Comparison of ENCODE assay signal across 8 cellular contexts in the genomic region with DNA sequence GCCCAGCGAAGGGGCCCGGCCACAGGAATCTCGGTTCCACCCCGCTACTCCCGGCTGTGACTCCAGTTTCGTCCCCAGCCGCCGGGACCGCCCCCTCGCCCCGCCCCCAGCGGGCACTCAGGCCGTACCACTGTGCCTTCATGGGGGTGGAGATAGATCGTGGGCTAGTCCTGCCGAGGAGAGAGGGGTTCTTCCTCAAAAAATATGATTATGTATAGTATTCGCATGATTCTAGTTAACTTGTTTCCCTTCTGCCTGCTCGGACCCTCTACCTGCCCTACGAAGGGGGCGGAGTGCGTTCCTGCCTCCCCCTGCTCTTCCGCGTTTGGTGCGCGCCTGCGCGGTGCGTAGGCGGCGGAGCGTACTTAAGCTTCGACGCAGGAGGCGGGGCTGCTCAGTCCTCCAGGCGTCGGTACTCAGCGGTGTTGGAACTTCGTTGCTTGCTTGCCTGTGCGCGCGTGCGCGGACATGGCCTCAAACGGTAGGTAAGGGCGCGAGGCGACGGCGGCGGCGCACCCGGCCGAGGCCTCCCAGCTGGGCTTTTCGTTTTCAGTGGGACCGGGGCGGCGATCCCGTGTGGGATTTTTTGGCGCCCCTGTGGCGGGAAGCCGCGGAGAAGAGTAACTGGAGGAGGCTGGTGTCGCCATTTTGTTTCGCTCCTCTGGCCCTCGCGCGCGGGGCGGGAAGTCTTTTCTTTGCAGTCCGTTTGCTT. TPM values are rescaled to one million over a fixed set of nuclear protein-coding genes. Genes with fewer than 3 reads are reported as not detected.
DNase-seq lines count a peak whose midpoint lies in the region; TF ChIP-seq lines count a peak whose summit lies in the region.

A gene (plus strand): TSS at position 393 of the 712 bp plus-strand sequence. CDS start 76 bp downstream, at position 469.

- intact Hi-C loops in stomach (cut with DNase I; ENCODE audit: low total_unique reads), result loop anchor here (10.0 kb wide), 1 partner anchor 275 kb away; a partner anchor contains a TSS

- H3K4me1 Mint-ChIP-seq in neural crest cell, result peaks cover 52% of the 10 kb centered on the region

- H3K9me3 Mint-ChIP-seq in neural crest cell, result no peaks in the 10 kb centered on the region

- peaks cover 62% of the 10 kb centered on the region for H3K79me2 ChIP-seq in Loucy (ENCODE audit: insufficient read depth, low read length)

- DNase-seq in H7 (peak; percentile 99), SIG-M5 (lab: John Stamatoyannopoulos, UW) (peak; percentile 21), activated gamma-delta T cell (lab: John Stamatoyannopoulos, UW) (peak; percentile 83), fibroblast of the conjunctiva (ENCODE audit: low read depth) (peak; percentile 79), neural crest cell (ENCODE audit: low read depth, low spot score) (peak; percentile 87), stomach (peak; percentile 94)

- H3K4me3 ChIP-seq in H7 (ENCODE audit: insufficient read depth, low read depth, low read length) (peak within 1 kb of the TSS; percentile 93), Loucy (ENCODE audit: low read length, poor library complexity, severe bottlenecking) (peak within 1 kb of the TSS; percentile 98), stomach (peak within 1 kb of the TSS; percentile 80 to 84 (median 82))

- no peaks in the 10 kb centered on the region for H3K9me2 ChIP-seq in Loucy (replicated peaks; ENCODE audit: low read depth, low read length)

- no peaks in the 10 kb centered on the region; the same call in 1 of the 2 replicates for H3F3A ChIP-seq in Loucy (ENCODE audit: low read depth)

- peak within 1 kb of the TSS; percentile 93 to 97 (median 97) for H3K27ac ChIP-seq in stomach

- no peak for TF ChIP-seq EP300 in stomach (IDR thresholded peaks at IDR 0.05)

- H3K9ac ChIP-seq in ES-I3 (ENCODE audit: low read depth, low read length) (peak within 1 kb of the TSS; percentile 77), Loucy (ENCODE audit: low read depth, low read length, poor library complexity, severe bottlenecking) (peak within 1 kb of the TSS; percentile 98)

- peaks cover 33% of the 10 kb centered on the region for H3K36me3 Mint-ChIP-seq in neural crest cell (ENCODE audit: low read depth)

- peak in 2 of 4 donors; percentile 94 to 95 for TF ChIP-seq POLR2A in stomach (IDR thresholded peaks at IDR 0.05)

- 0 to 1% (median 0%) methylated on average over 21 to 69 of the region's 69 CpGs for WGBS in stomach, 5 donors

- H2AFZ ChIP-seq in Loucy (ENCODE audit: low read length), result peak within 1 kb of the TSS; percentile 86

- peaks cover 2% of the 10 kb centered on the region; the same call in 1 of the 2 replicates for H3K4me1 ChIP-seq in ES-I3 (ENCODE audit: insufficient read depth, low read length)
- H3K4me1 ChIP-seq in Loucy (ENCODE audit: insufficient read depth, low read length, poor library complexity, severe bottlenecking), result peaks cover 40% of the 10 kb centered on the region
- peaks cover 23 to 50% (median 48%) of the 10 kb centered on the region in 4 donors for H3K4me1 ChIP-seq in stomach

- peak within 1 kb of the TSS; percentile 100 for H3K27ac Mint-ChIP-seq in neural crest cell (ENCODE audit: unreplicated experiment)

- no peaks in the 10 kb centered on the region for H3K9me3 ChIP-seq in ES-I3 (ENCODE audit: control insufficient read depth, insufficient read depth, low read length)
- H3K9me3 ChIP-seq in Loucy (ENCODE audit: insufficient read depth, low read depth, low read length), result no peaks in the 10 kb centered on the region
- H3K9me3 ChIP-seq in stomach, result no peaks in the 10 kb centered on the region

- TF ChIP-seq CTCF in Loucy (conservative IDR thresholded peaks at IDR 0.05; ENCODE audit: low read length) (no peak), neural crest cell (conservative IDR thresholded peaks at IDR 0.05) (no peak), stomach (IDR thresholded peaks at IDR 0.05) (no peak)

- H3K4me3 Mint-ChIP-seq in neural crest cell, result peak within 1 kb of the TSS; percentile 99

- no peaks in the 10 kb centered on the region for H3K27me3 ChIP-seq in H7 (ENCODE audit: control insufficient read depth, insufficient read depth, low read length)
- peaks cover 14% of the 10 kb centered on the region for H3K27me3 ChIP-seq in Loucy (ENCODE audit: insufficient read depth, low read length, poor library complexity, severe bottlenecking)
- no peaks in the 10 kb centered on the region for H3K27me3 ChIP-seq in stomach

- peak within 1 kb of the TSS; percentile 95 for H3K4me2 ChIP-seq in Loucy (ENCODE audit: low read depth, low read length, poor library complexity, severe bottlenecking)

- peaks cover 35% of the 10 kb centered on the region for H3K27me3 Mint-ChIP-seq in neural crest cell (ENCODE audit: low read depth)

- peaks cover 18% of the 10 kb centered on the region for H3K36me3 ChIP-seq in ES-I3 (ENCODE audit: insufficient read depth, low read length)
- peaks cover 23% of the 10 kb centered on the region for H3K36me3 ChIP-seq in H7 (replicated peaks; ENCODE audit: control insufficient read depth, insufficient read depth, low read length)
- peaks cover 37% of the 10 kb centered on the region for H3K36me3 ChIP-seq in Loucy (ENCODE audit: insufficient read depth, low read length)
- H3K36me3 ChIP-seq in stomach, result peaks cover 26 to 28% (median 28%) of the 10 kb centered on the region in 4 donors

- peaks cover 53% of the 10 kb centered on the region for H4K20me1 ChIP-seq in Loucy (ENCODE audit: insufficient read depth, low read length, poor library complexity, severe bottlenecking)

RNA-seq across cellular contexts. Expression of the gene that starts here (rescaled TPM):
- total RNA-seq in H7 (2014; rRNA removed; shearing (Covaris generic)), result 35.3 and 39.8 TPM in 2 replicates
- total RNA-seq in neural crest cell (970 and 984 TPM in 2 replicates), stomach (100 to 1,000 TPM in 2 of 5 donors, 10 to 100 TPM in 3; 41.1 to 133 (median 60.3) TPM)
- polyA plus RNA-seq in stomach, result 100 to 1,000 TPM; 130 to 175 (median 135) TPM

Comparison
In these comparisons a context has a peak if more than half of its experiments do, and no peak if none do; other contexts are left out.
1. Peak in every context shown above with its lines: DNase-seq, H3K4me3 ChIP-seq and H3K27ac ChIP-seq.
2. DNase-seq: peak in every context shown above with its lines; median percentile 99 in H7; 94 in stomach; 87 in neural crest cell; 83 in activated gamma-delta T cell; 79 in fibroblast of the conjunctiva; 21 in SIG-M5.